In the genomic region with DNA sequence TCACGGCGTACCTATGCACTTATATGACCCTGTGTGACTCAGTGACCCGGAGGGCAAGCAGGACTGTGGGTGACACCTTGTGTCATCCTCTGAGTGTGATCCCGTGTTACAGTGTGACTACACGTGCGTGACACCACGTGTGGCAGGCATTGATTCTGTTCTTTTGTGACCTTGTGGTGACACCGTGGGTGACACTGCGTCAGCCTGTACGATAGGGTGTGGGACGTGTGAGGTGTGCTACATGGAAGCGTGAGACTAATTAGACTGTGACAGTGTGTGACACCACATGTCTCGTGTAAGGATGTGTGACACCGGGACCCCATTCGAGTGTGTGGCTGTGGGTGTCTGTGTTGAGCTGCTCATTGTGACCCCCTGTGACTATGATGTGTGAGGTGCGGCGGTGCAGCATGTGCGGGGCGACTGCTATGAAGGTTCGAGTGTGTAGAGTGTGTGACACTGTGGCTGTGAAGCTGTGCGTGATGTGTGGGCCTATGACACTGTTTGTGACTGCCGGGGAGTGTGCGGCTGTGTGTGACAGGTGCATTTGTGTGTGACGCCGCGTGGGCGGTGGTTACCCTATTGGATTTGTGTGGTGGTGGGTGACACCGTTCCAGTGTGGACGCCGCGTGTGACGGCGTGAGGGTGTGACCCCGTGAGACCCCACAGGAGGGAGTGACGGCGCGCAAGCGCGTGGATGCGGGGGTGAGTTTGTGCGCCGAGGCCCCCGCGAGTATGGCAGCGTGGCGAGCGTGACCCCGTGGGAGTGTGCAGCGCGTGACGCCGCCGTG, we compare ENCODE assay signal across 8 cellular contexts. TPM values are rescaled to one million over a fixed set of nuclear protein-coding genes. Genes with fewer than 3 reads are reported as not detected.
DNase-seq lines count a peak whose midpoint lies in the region; ATAC-seq, FAIRE-seq and TF ChIP-seq lines count a peak whose summit lies in the region.

A gene (plus strand): TSS at position 783 of the 788 bp plus-strand sequence. CDS start 5,621 bp downstream, outside the sequence.

- H3K27me3 ChIP-seq in ectodermal cell (ENCODE audit: control insufficient read depth, insufficient read depth, low read length, poor library complexity, severe bottlenecking) (peaks cover 44% of the 10 kb centered on the region), muscle layer of duodenum (ENCODE audit: low read depth, low read length) (no peaks in the 10 kb centered on the region)

- peak; percentile 19 for ATAC-seq in HG02981 (IDR thresholded peaks at IDR 0.05; ENCODE audit: unreplicated experiment)

- H3K4me3 ChIP-seq in ectodermal cell (ENCODE audit: insufficient read depth, low read depth, low read length), result peak within 1 kb of the TSS; percentile 32
- H3K4me3 ChIP-seq in muscle layer of duodenum (ENCODE audit: low read depth in 1 of 2, low read length in 2 of 2), result peak within 1 kb of the TSS; percentile 73 to 81

- TF ChIP-seq POLR2A in GM12892 (IDR thresholded peaks at IDR 0.05; ENCODE audit: low read depth, low read length), result no peak

- H3K27ac ChIP-seq in ectodermal cell (ENCODE audit: insufficient read depth, low read depth, low read length, poor library complexity, severe bottlenecking), result no peak within 1 kb of the TSS
- peak within 1 kb of the TSS; percentile 49 for H3K27ac ChIP-seq in muscle layer of duodenum (ENCODE audit: low read length)

- DNase-seq in GM12892 (ENCODE audit: insufficient read length), result no peak
- DNase-seq in activated CD4-positive, alpha-beta T cell treated with anti-CD3 and anti-CD28 coated beads for 4 hours, result peak; percentile 75 to 82
- DNase-seq in stimulated activated CD8-positive, alpha-beta memory T cell treated with anti-CD3 and anti-CD28 coated beads, Interleukin-7, amount 100 ng/mL, for 48 hours (ENCODE audit: extremely low read depth in 1 of 2, low read depth in 1 of 2), result peak; percentile 46 to 71
- no peak for DNase-seq in H4 (ENCODE audit: low spot score)
- no peak for DNase-seq in 8988T

- no peaks in the 10 kb centered on the region for H3K9me3 ChIP-seq in ectodermal cell (ENCODE audit: control insufficient read depth, low read length)
- no peaks in the 10 kb centered on the region for H3K9me3 ChIP-seq in muscle layer of duodenum (ENCODE audit: control insufficient read depth in 1 of 2, low read length in 2 of 2)

- H3K36me3 ChIP-seq in ectodermal cell (ENCODE audit: control insufficient read depth, insufficient read depth, low read length) (no peaks in the 10 kb centered on the region), muscle layer of duodenum (ENCODE audit: control insufficient read depth in 1 of 2, insufficient read depth in 2 of 2, low read length in 2 of 2) (no peaks in the 10 kb centered on the region)

- 35 to 36% methylated on average over 53 of the region's 53 CpGs for WGBS in ectodermal cell, 2 experiments

- H3K4me1 ChIP-seq in ectodermal cell (ENCODE audit: control insufficient read depth, insufficient read depth, low read length) (peaks cover 4% of the 10 kb centered on the region), muscle layer of duodenum (ENCODE audit: control insufficient read depth in 1 of 2, insufficient read depth in 2 of 2, low read length in 2 of 2) (peaks cover 13 to 32% of the 10 kb centered on the region in 2 donors)

- FAIRE-seq in GM12892 (lab: Jason Lieb, UNC), result peak; percentile 27

RNA-seq across cellular contexts. Expression of the gene that starts here (rescaled TPM):
- polyA plus RNA-seq in GM12892 (2012; ENCODE audit: missing spikeins), result 3.5 TPM
- 3.9 TPM for polyA plus RNA-seq in ectodermal cell (2013, experiment 1 of 4)
- 3.7 TPM for polyA plus RNA-seq in ectodermal cell (2013, experiment 2 of 4)
- polyA plus RNA-seq in ectodermal cell (2013, experiment 3 of 4), result 2.8 TPM
- 4.3 TPM for polyA plus RNA-seq in ectodermal cell (2013, experiment 4 of 4)
- total RNA-seq in H4 (2014; rRNA removed; shearing (Covaris generic)), result 0.23 and 0.56 TPM in 2 replicates

Comparison
In these comparisons a context has a peak if more than half of its experiments do, and no peak if none do; other contexts are left out.
1. DNase-seq: peak in activated CD4-positive, alpha-beta T cell treated with anti-CD3 and anti-CD28 coated beads for 4 hours (2 of 2) and stimulated activated CD8-positive, alpha-beta memory T cell treated with anti-CD3 and anti-CD28 coated beads, Interleukin-7, amount 100 ng/mL, for 48 hours (2 of 2); none in GM12892 (single experiment), H4 (single experiment) and 8988T (single experiment).